In the genomic region with DNA sequence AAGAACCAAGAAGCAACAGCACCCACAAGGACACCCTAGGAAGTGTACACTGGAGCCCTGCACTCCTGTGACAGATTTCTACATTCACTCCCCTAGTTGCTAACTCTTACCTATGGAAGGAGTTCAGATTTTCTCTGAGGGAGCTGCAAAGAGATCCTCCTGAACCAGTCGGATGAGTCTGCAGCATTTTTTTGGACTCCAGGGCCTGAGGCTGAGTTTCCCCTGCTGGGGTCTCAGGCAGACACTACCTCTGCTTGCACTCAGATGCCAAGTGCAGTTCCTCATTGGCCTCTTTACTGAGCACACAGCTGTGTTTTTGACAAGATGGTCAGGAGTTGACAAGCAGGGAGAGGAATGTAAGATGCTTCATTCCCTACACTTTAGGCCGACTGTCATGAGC, we compare ENCODE assay signal across 34 cellular contexts.
"Had no signal": no experiment of that assay in that cellular context is flagged by ENCODE, and none has a peak within 500 bp of the region (broad histone marks: within the 10 kb centered on the region; RNA-seq: fewer than 3 reads in every experiment).

No MANE protein-coding gene starts in this region.

- DNase-seq: activated B cell treated with CpG ODN at 0.5 μM for 24 hours; activated CD4-positive, alpha-beta memory T cell treated with anti-CD3 and anti-CD28 coated beads for 36 hours; activated CD4-positive, alpha-beta T cell treated with anti-CD3 and anti-CD28 coated beads for 4 hours; activated CD4-positive, alpha-beta T cell treated with anti-CD3 and anti-CD28 coated beads, Interleukin-2, amount 10 ng/mL, durations not matched to agents 24 days and 14 days; activated CD4-positive, alpha-beta T cell treated with anti-CD3 and anti-CD28 coated beads, Interleukin-2, amount 50 U/mL, for 1 hour; activated CD4-positive, alpha-beta T cell treated with anti-CD3 and anti-CD28 coated beads, Interleukin-2, amount 50 U/mL, for 4 hours; activated CD4-positive, CD25-positive, alpha-beta regulatory T cell treated with anti-CD3 and anti-CD28 coated beads, Interleukin-2, amount 50 U/mL, for 72 hours; activated CD8-positive, alpha-beta memory T cell treated with anti-CD3 and anti-CD28 coated beads, Interleukin-2, amount 50 U/mL, for 4 hours; activated CD8-positive, alpha-beta T cell treated with anti-CD3 and anti-CD28 coated beads for 36 hours; activated effector memory CD4-positive, alpha-beta T cell treated with anti-CD3 and anti-CD28 coated beads, Interleukin-2, amount 50 U/mL, for 16 hours; activated gamma-delta T cell treated with Interleukin-2 at 50 U/mL for 16 hours; activated naive CD4-positive, alpha-beta T cell; activated naive CD4-positive, alpha-beta T cell treated with anti-CD3 and anti-CD28 coated beads for 36 hours; activated naive CD4-positive, alpha-beta T cell treated with anti-CD3 and anti-CD28 coated beads, Interleukin-2, amount 50 U/mL, for 16 hours; activated naive CD8-positive, alpha-beta T cell treated with anti-CD3 and anti-CD28 coated beads for 36 hours; activated T-cell treated with anti-CD3 and anti-CD28 coated beads for 4 hours; activated T-cell treated with anti-CD3 and anti-CD28 coated beads, Interleukin-2, amount 50 U/mL, for 1 hour; activated T-cell treated with anti-CD3 and anti-CD28 coated beads, Interleukin-2, amount 50 U/mL, for 4 hours; activated T-cell treated with anti-CD3 and anti-CD28 coated beads, Interleukin-2, amount 50 U/mL, for 72 hours; adrenal gland; amniotic stem cell; aorta; body of pancreas; brain microvascular endothelial cell; caudate nucleus; cerebellar nuclear complex; T-cell; T-helper 17 cell had no signal

- H3K27me3 ChIP-seq: adrenal gland, body of pancreas, brain microvascular endothelial cell, cardiac muscle cell had no signal

- ATAC-seq: activated CD8-positive, alpha-beta T cell treated with anti-CD3 and anti-CD28 coated beads for 36 hours; activated naive CD4-positive, alpha-beta T cell treated with anti-CD3 and anti-CD28 coated beads, Interleukin-2, amount 50 U/mL, for 72 hours; activated T-cell treated with anti-CD3 and anti-CD28 coated beads, Interleukin-2, amount 50 U/mL, for 4 hours; activated T-cell treated with anti-CD3 and anti-CD28 coated beads, Interleukin-2, amount 50 U/mL, for 72 hours; activated T-helper 17 cell treated with anti-CD3 and anti-CD28 coated beads, Interleukin-2, amount 50 U/mL, for 72 hours; body of pancreas; T-cell; T-helper 17 cell had no signal

- H3K36me3 ChIP-seq: adrenal gland, brain microvascular endothelial cell, breast epithelium, cardiac muscle cell had no signal

- H3K4me3 ChIP-seq: adrenal gland, body of pancreas, breast epithelium, cardiac muscle cell had no signal

- FAIRE-seq: astrocyte, TTC549 had no signal
